In the genomic region with DNA sequence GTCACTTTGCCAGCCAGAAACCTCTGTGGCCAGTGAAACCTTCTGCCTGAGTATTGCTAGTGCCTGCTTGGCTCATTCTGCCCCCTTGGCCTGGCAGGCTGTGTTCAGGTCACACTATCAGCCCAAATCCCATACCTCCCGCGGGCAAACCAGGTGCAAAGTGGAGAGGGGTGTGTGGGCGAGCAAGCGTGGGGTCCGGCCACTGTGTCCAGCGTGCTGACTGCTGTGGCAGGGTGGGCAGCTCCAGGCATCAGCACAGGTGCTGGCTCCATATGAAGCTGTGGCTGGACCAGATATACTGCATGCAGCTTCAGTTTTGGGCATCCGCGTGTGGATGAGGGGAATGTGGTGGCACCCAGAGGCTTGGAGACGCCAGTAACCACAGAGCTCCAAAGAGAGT, we compare ENCODE assay signal across 23 cellular contexts.
"Had no signal": no experiment of that assay in that cellular context is flagged by ENCODE, and none has a peak within 500 bp of the region (broad histone marks: within the 10 kb centered on the region; RNA-seq: fewer than 3 reads in every experiment).

No MANE protein-coding gene starts in this region.

- H3K27me3 ChIP-seq: ascending aorta, body of pancreas, SJCRH30 had no signal

- H3K27me3 Mint-ChIP-seq: activated CD8-positive, alpha-beta memory T cell treated with anti-CD3 and anti-CD28 coated beads, Interleukin-2, amount 10 ng/mL, durations not matched to agents 7 days and 5 days; activated naive CD4-positive, alpha-beta T cell treated with anti-CD3 and anti-CD28 coated beads, Interleukin-2, amount 50 U/mL, for 24 hours; activated T-cell treated with anti-CD3 and anti-CD28 coated beads, Interleukin-2, amount 50 U/mL, for 24 hours had no signal

- H3K36me3 ChIP-seq: ascending aorta, SJCRH30 had no signal

- H3K9me3 ChIP-seq: ascending aorta, SJCRH30, SK-N-SH had no signal

- H3K9ac ChIP-seq: KMS-11, SK-N-SH had no signal

- H3K4me1 Mint-ChIP-seq: activated CD8-positive, alpha-beta memory T cell treated with anti-CD3 and anti-CD28 coated beads, Interleukin-2, amount 10 ng/mL, durations not matched to agents 7 days and 5 days; activated naive CD4-positive, alpha-beta T cell treated with anti-CD3 and anti-CD28 coated beads, Interleukin-2, amount 50 U/mL, for 24 hours had no signal

- H3K4me3 ChIP-seq: ascending aorta, body of pancreas, SJCRH30 had no signal

- H3K4me1 ChIP-seq: ascending aorta, body of pancreas, SJCRH30 had no signal

- H3K27ac Mint-ChIP-seq: activated CD8-positive, alpha-beta memory T cell treated with anti-CD3 and anti-CD28 coated beads, Interleukin-2, amount 10 ng/mL, durations not matched to agents 7 days and 5 days; activated naive CD4-positive, alpha-beta T cell treated with anti-CD3 and anti-CD28 coated beads, Interleukin-2, amount 50 U/mL, for 24 hours; activated T-cell treated with anti-CD3 and anti-CD28 coated beads, Interleukin-2, amount 50 U/mL, for 24 hours; activated T-helper 1 cell treated with anti-CD3 and anti-CD28 coated beads, Interleukin-12 subunit alpha, Interleukin-12 subunit beta, Interleukin-2, Interleukin-4 antibody, amounts not matched to agents 30 ng/mL and 10 ng/mL and 1 ng/mL, durations not matched to agents 14 hours and 24 hours and 36 hours had no signal

- ATAC-seq: activated CD4-positive, CD25-positive, alpha-beta regulatory T cell treated with anti-CD3 and anti-CD28 coated beads, Interleukin-2, amount 50 U/mL, for 24 hours; activated CD8-positive, alpha-beta memory T cell treated with anti-CD3 and anti-CD28 coated beads, Interleukin-2, amount 10 ng/mL, durations not matched to agents 7 days and 5 days; body of pancreas had no signal

- DNase-seq: activated CD4-positive, alpha-beta T cell treated with anti-CD3 and anti-CD28 coated beads for 4 hours; activated CD4-positive, alpha-beta T cell treated with anti-CD3 and anti-CD28 coated beads, Interleukin-2, amount 50 U/mL, for 48 hours; activated CD8-positive, alpha-beta memory T cell treated with anti-CD3 and anti-CD28 coated beads, Interleukin-2, amount 10 ng/mL, durations not matched to agents 7 days and 5 days; activated effector memory CD4-positive, alpha-beta T cell treated with Interleukin-2 at 50 U/mL for 16 hours; activated naive CD4-positive, alpha-beta T cell; activated T-cell treated with anti-CD3 and anti-CD28 coated beads, Interleukin-2, amount 50 U/mL, for 24 hours; body of pancreas; NCI-H1092; NCI-H1417; NCI-H1930; NCI-H2171 treated with DMSO at 0.1 percent for 48 hours; NCI-H226; NCI-H526; NCI-H82; Right ventricle myocardium superior; SJCRH30; SK-N-SH; T-helper 1 cell had no signal

- H3K9me3 Mint-ChIP-seq: activated naive CD4-positive, alpha-beta T cell treated with anti-CD3 and anti-CD28 coated beads, Interleukin-2, amount 50 U/mL, for 24 hours; activated T-helper 1 cell treated with anti-CD3 and anti-CD28 coated beads, Interleukin-12 subunit alpha, Interleukin-12 subunit beta, Interleukin-2, Interleukin-4 antibody, amounts not matched to agents 30 ng/mL and 10 ng/mL and 1 ng/mL, durations not matched to agents 14 hours and 24 hours and 36 hours had no signal

- H3K4me3 Mint-ChIP-seq: activated CD8-positive, alpha-beta memory T cell treated with anti-CD3 and anti-CD28 coated beads, Interleukin-2, amount 10 ng/mL, durations not matched to agents 7 days and 5 days; activated naive CD4-positive, alpha-beta T cell treated with anti-CD3 and anti-CD28 coated beads, Interleukin-2, amount 50 U/mL, for 24 hours; activated T-cell treated with anti-CD3 and anti-CD28 coated beads, Interleukin-2, amount 50 U/mL, for 24 hours; activated T-helper 1 cell treated with anti-CD3 and anti-CD28 coated beads, Interleukin-12 subunit alpha, Interleukin-12 subunit beta, Interleukin-2, Interleukin-4 antibody, amounts not matched to agents 30 ng/mL and 10 ng/mL and 1 ng/mL, durations not matched to agents 14 hours and 24 hours and 36 hours had no signal

- H3K36me3 Mint-ChIP-seq: activated CD8-positive, alpha-beta memory T cell treated with anti-CD3 and anti-CD28 coated beads, Interleukin-2, amount 10 ng/mL, durations not matched to agents 7 days and 5 days; activated naive CD4-positive, alpha-beta T cell treated with anti-CD3 and anti-CD28 coated beads, Interleukin-2, amount 50 U/mL, for 24 hours had no signal

- H3K27ac ChIP-seq: ascending aorta, body of pancreas, KMS-11, SJCRH30 had no signal
